14 cellular contexts compared by ENCODE assay signal in genomic region chr22:25451480-25452114, GRCh38.
DNase-seq lines count a peak whose midpoint lies in the region; ATAC-seq, FAIRE-seq and TF ChIP-seq lines count a peak whose summit lies in the region.
"Had no signal": no experiment of that assay in that cellular context is flagged by ENCODE, and none has a peak within 500 bp of the region (broad histone marks: within the 10 kb centered on the region; RNA-seq: fewer than 3 reads in every experiment).

No MANE protein-coding gene starts in this region.

- intact Hi-C loops in HepG2 (cut with micrococcal nuclease; ENCODE audit: unreplicated experiment), result no loop called here
- intact Hi-C loops in right lobe of liver (cut with DNase I), result no loop called here
- intact Hi-C loops in kidney (cut with DNase I), result no loop called here
- intact Hi-C loops in tibial artery (cut with DNase I; ENCODE audit: low total_unique reads), result no loop called here

- no TSS peak for BruUV-seq in HepG2 (replicated peaks; lab: Mats Ljungman, UMichigan)

- H3K27me3 Mint-ChIP-seq in activated naive CD8-positive, alpha-beta T cell treated with anti-CD3 and anti-CD28 coated beads for 36 hours, result no peaks in the 10 kb centered on the region

- H3K9me3 ChIP-seq in HepG2 (ENCODE audit: low read length) (no peaks in the 10 kb centered on the region), right lobe of liver (no peaks in the 10 kb centered on the region), keratinocyte (ENCODE audit: control insufficient read depth, low read depth, low read length) (no peaks in the 10 kb centered on the region), kidney (ENCODE audit: control insufficient read depth in 1 of 2, low read length in 2 of 2) (no peaks in the 10 kb centered on the region), tibial artery (no peaks in the 10 kb centered on the region)
- H3K9me3 ChIP-seq: left ventricle myocardium inferior had no signal

- no peaks in the 10 kb centered on the region for H3K9me1 ChIP-seq in keratinocyte (ENCODE audit: control insufficient read depth, extremely low read depth, insufficient read depth, low read length)

- POLR2A ChIA-PET in HepG2 (lab: Yijun Ruan, JAX), result no interaction called here

- peaks cover 31% of the 10 kb centered on the region for H3K36me3 Mint-ChIP-seq in activated naive CD8-positive, alpha-beta T cell treated with anti-CD3 and anti-CD28 coated beads for 36 hours

- H3K9me3 Mint-ChIP-seq in activated naive CD8-positive, alpha-beta T cell treated with anti-CD3 and anti-CD28 coated beads for 36 hours, result no peaks in the 10 kb centered on the region

- no peak overlapping the region for H3K27ac ChIP-seq in HepG2 (ENCODE audit: extremely low read length, insufficient read depth, low read length)
- H3K27ac ChIP-seq in right lobe of liver, result no peak overlapping the region
- H3K27ac ChIP-seq in keratinocyte (ENCODE audit: control insufficient read depth, insufficient read depth, low read length), result no peak overlapping the region
- no peak overlapping the region for H3K27ac ChIP-seq in kidney (ENCODE audit: low read depth in 2 of 2, low read length in 2 of 2)
- H3K27ac ChIP-seq in tibial artery, result peak overlapping the region in 1 of 2 donors; percentile 31
- H3K27ac ChIP-seq: C4-2B, left ventricle myocardium inferior had no signal

- TF ChIP-seq POLR2A in HepG2 (IDR thresholded peaks at IDR 0.05; ENCODE audit: insufficient read depth in 1 of 2, low read depth in 2 of 2, low read length in 2 of 2), result no peak
- no peak for TF ChIP-seq POLR2A in right lobe of liver (IDR thresholded peaks at IDR 0.05)

- DNase-seq in HepG2 (ENCODE audit: low spot score) (no peak), right lobe of liver (no peak), keratinocyte (ENCODE audit: low read depth, low spot score) (no peak), kidney (no peak), DMS114 treated with DMSO at 0.1 percent for 48 hours (lab: John Stamatoyannopoulos, UW; ENCODE audit: unreplicated experiment) (no peak), tibial artery (no peak), NCI-H345 treated with DMSO at 0.1 percent for 48 hours (lab: John Stamatoyannopoulos, UW; ENCODE audit: unreplicated experiment) (no peak)
- no peak for DNase-seq in activated naive CD8-positive, alpha-beta T cell treated with anti-CD3 and anti-CD28 coated beads for 36 hours
- DNase-seq: activated CD4-positive, alpha-beta T cell treated with anti-CD3 and anti-CD28 coated beads, Interleukin-2, amount 50 U/mL, for 48 hours; glutamatergic neuron; left ventricle myocardium inferior; NCI-H2081 treated with DMSO at 0.1 percent for 48 hours; stimulated activated CD4-positive, alpha-beta T cell treated with anti-CD3 and anti-CD28 coated beads, Interleukin-12 subunit alpha, Interleukin-12 subunit beta, amount 100 ng/mL, for 4 hours had no signal

- in situ Hi-C loops in HepG2 (cut with HindIII; ENCODE audit: extremely low pct_ligation_motif_present, low pct_unique_long_range_greater_than_20kb), result no loop called here

- no peak overlapping the region for H2AFZ ChIP-seq in HepG2 (ENCODE audit: low read length)
- H2AFZ ChIP-seq in keratinocyte (ENCODE audit: control insufficient read depth, low read length), result no peak overlapping the region

- dilution Hi-C loops in keratinocyte (cut with MboI; ENCODE audit: extremely low pct_ligation_motif_present, low sequenced_read_pairs), result no loop called here

- no peak overlapping the region for H3K9ac ChIP-seq in HepG2 (ENCODE audit: insufficient read depth, low read depth, low read length)
- no peak overlapping the region for H3K9ac ChIP-seq in keratinocyte (ENCODE audit: control insufficient read depth, extremely low read depth, insufficient read depth, low read length)
- H3K9ac ChIP-seq in kidney (ENCODE audit: low read length in 2 of 2), result no peak overlapping the region

- peaks cover 24% of the 10 kb centered on the region for H4K20me1 ChIP-seq in HepG2 (ENCODE audit: insufficient read depth, low read length)
- H4K20me1 ChIP-seq in keratinocyte (ENCODE audit: control insufficient read depth, extremely low read depth, insufficient read depth, low read length), result peaks cover 9% of the 10 kb centered on the region

- TF ChIP-seq RAD21 in HepG2 (CRISPR knock-in tag; IDR thresholded peaks at IDR 0.05), result no peak

- peak overlapping the region; percentile 18 for H3K27ac Mint-ChIP-seq in activated naive CD8-positive, alpha-beta T cell treated with anti-CD3 and anti-CD28 coated beads for 36 hours

- ATAC-seq in HepG2, result no peak
- ATAC-seq in right lobe of liver, result no peak

- H3K79me2 ChIP-seq in HepG2 (ENCODE audit: insufficient read depth, low read length) (peaks cover 75% of the 10 kb centered on the region), keratinocyte (ENCODE audit: control insufficient read depth, insufficient read depth, low read length) (peaks cover 77% of the 10 kb centered on the region)

- TF ChIP-seq EP300 in HepG2 (IDR thresholded peaks at IDR 0.05; ENCODE audit: low read depth in 2 of 2, low read length in 2 of 2), result no peak
- TF ChIP-seq EP300 in HepG2 (CRISPR knock-in tag; IDR thresholded peaks at IDR 0.05; ENCODE audit: borderline replicate concordance), result no peak

- peak overlapping the region; percentile 29 for H3K4me3 Mint-ChIP-seq in activated naive CD8-positive, alpha-beta T cell treated with anti-CD3 and anti-CD28 coated beads for 36 hours

- peak overlapping the region; percentile 94 for H3K4me2 ChIP-seq in HepG2 (ENCODE audit: low read depth, low read length)
- peak overlapping the region; percentile 19 for H3K4me2 ChIP-seq in keratinocyte (ENCODE audit: control insufficient read depth, extremely low read depth, insufficient read depth, low read depth, low read length)

- H3K36me3 ChIP-seq in HepG2 (replicated peaks in 1 of 2; ENCODE audit: control insufficient read depth in 1 of 2, insufficient read depth in 2 of 2, low read length in 2 of 2) (peaks cover 7 to 25% of the 10 kb centered on the region in 2 experiments; a peak in 3 of 5 replicates), right lobe of liver (peaks cover 0 to 4% (median 0%) of the 10 kb centered on the region in 4 donors), keratinocyte (ENCODE audit: control insufficient read depth in 2 of 2, extremely low read depth in 1 of 2, insufficient read depth in 2 of 2, low read length in 2 of 2) (peaks cover 4 to 5% of the 10 kb centered on the region in 2 experiments), kidney (ENCODE audit: control insufficient read depth in 1 of 2, insufficient read depth in 2 of 2, low read length in 2 of 2) (no peaks in the 10 kb centered on the region), tibial artery (peaks cover 0 to 14% (median 13%) of the 10 kb centered on the region in 3 donors)

- H3K27me3 ChIP-seq in HepG2 (ENCODE audit: control insufficient read depth in 1 of 2, insufficient read depth in 2 of 2, low read length in 2 of 2), result no peaks in the 10 kb centered on the region; a peak in 1 of 5 replicates
- H3K27me3 ChIP-seq in right lobe of liver, result no peaks in the 10 kb centered on the region
- H3K27me3 ChIP-seq in keratinocyte (ENCODE audit: control insufficient read depth, extremely low read depth, insufficient read depth, low read length), result no peaks in the 10 kb centered on the region
- H3K27me3 ChIP-seq in tibial artery, result no peaks in the 10 kb centered on the region

- CTCF ChIA-PET in HepG2 (lab: Yijun Ruan, JAX; ENCODE audit: low intra/inter-chr PET ratio, low total read pairs), result no interaction called here

- H3K4me3 ChIP-seq in HepG2 (replicated peaks in 1 of 3; ENCODE audit: insufficient read depth in 1 of 3, low read depth in 2 of 3, low read length in 3 of 3) (no peak overlapping the region; a peak in 1 of 6 replicates), right lobe of liver (no peak overlapping the region), keratinocyte (ENCODE audit: control insufficient read depth in 2 of 3, extremely low read depth in 1 of 3, insufficient read depth in 2 of 3, low read depth in 1 of 3, low read length in 3 of 3) (no peak overlapping the region), kidney (ENCODE audit: low read length in 2 of 2) (no peak overlapping the region), tibial artery (no peak overlapping the region)
- H3K4me3 ChIP-seq: left ventricle myocardium inferior had no signal

- TF ChIP-seq CTCF in HepG2 (CRISPR knock-in tag; IDR thresholded peaks at IDR 0.05) (no peak), right lobe of liver (IDR thresholded peaks at IDR 0.05) (no peak), keratinocyte (optimal IDR thresholded peaks at IDR 0.05 in 1 of 3, IDR thresholded peaks at IDR 0.05 in 1 of 3, conservative IDR thresholded peaks at IDR 0.05 in 1 of 3; ENCODE audit: extremely low read depth in 1 of 3, insufficient read depth in 2 of 3, low read length in 3 of 3) (no peak), kidney (IDR thresholded peaks at IDR 0.05; ENCODE audit: borderline replicate concordance, extremely low read depth, insufficient read depth) (no peak), tibial artery (IDR thresholded peaks at IDR 0.05) (no peak)

- 72% methylated on average over 2 of the region's 2 CpGs for WGBS in HepG2 (ENCODE audit: low lambda C conversion rate)
- 80% methylated on average over 2 of the region's 2 CpGs for WGBS in right lobe of liver (ENCODE audit: insufficient coverage, low coverage, low lambda C conversion rate, missing lambda C conversion rate)

- FAIRE-seq in HepG2 (lab: Jason Lieb, UNC), result no peak
- no peak for FAIRE-seq in keratinocyte (lab: Jason Lieb, UNC)
- FAIRE-seq in kidney (lab: Jason Lieb, UNC), result no peak

- H3K4me1 Mint-ChIP-seq in activated naive CD8-positive, alpha-beta T cell treated with anti-CD3 and anti-CD28 coated beads for 36 hours, result peaks cover 49% of the 10 kb centered on the region

- H3K4me1 ChIP-seq in HepG2 (ENCODE audit: insufficient read depth, low read length) (peaks cover 40% of the 10 kb centered on the region), right lobe of liver (peaks cover 0 to 44% (median 10%) of the 10 kb centered on the region in 4 donors), keratinocyte (ENCODE audit: control insufficient read depth, extremely low read depth, insufficient read depth, low read length) (peaks cover 14% of the 10 kb centered on the region), kidney (ENCODE audit: control insufficient read depth in 1 of 2, insufficient read depth in 1 of 2, low read depth in 1 of 2, low read length in 2 of 2) (peaks cover 0 to 5% of the 10 kb centered on the region in 2 donors), tibial artery (peaks cover 0 to 41% (median 15%) of the 10 kb centered on the region in 4 donors)

TF ChIP-seq in HepG2, 621 proteins besides CTCF, POLR2A, EP300 and RAD21 (continues in another document):
- no peak for TF ChIP-seq ETV6 (CRISPR knock-in tag; conservative IDR thresholded peaks at IDR 0.05)
- no peak for TF ChIP-seq ZNF30 (CRISPR knock-in tag; IDR thresholded peaks at IDR 0.05)
- TF ChIP-seq TBX3 (IDR thresholded peaks at IDR 0.05; ENCODE audit: borderline replicate concordance), result no peak
- TF ChIP-seq ZNF777 (CRISPR knock-in tag; IDR thresholded peaks at IDR 0.05), result no peak
- no peak for TF ChIP-seq ZNF34 (CRISPR knock-in tag; IDR thresholded peaks at IDR 0.05; ENCODE audit: borderline replicate concordance)
- TF ChIP-seq BRD4 (CRISPR knock-in tag; IDR thresholded peaks at IDR 0.05), result no peak
- no peak for TF ChIP-seq FOXC1 (CRISPR knock-in tag; IDR thresholded peaks at IDR 0.05; ENCODE audit: borderline replicate concordance)
